In the genomic region with DNA sequence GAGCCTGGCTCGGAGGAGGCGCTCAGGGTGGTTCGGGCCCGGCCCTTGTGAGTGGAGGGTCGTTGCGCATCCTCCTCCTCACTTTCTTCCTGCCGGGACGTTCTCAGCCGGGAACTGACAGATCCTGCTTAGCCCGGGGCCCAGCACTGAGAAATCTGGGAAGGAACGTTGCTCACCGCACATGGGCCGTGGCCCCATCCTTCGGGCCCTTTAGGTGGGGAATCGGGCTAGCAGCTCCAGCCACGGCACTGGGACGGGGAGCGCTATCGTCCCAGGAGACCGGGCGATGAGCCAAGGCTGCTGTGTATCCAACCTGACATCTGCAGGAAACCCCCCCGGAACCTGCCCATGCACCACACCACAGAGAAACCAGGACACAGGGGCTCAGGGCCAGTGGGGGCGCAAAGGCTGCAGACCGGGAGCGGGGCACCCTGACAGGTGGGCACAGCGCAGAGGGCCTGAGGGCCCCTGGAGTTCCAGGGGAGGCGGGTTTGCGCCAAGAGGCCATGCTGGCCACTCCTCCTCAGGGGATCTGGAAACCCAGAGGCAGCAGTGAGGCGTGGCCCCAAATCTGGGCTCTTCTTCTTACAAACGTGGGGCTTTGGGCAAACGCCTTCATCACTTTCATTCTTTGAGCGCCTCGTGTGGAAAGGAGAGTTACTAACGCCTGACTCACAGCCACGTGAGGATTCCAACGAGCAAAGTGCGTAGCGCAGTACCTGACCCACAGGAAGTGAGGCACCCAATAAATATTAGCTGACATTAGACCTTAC, we compare ENCODE assay signal across 8 cellular contexts. TPM values are rescaled to one million over a fixed set of nuclear protein-coding genes. Genes with fewer than 3 reads are reported as not detected.
DNase-seq lines count a peak whose midpoint lies in the region; ATAC-seq lines count a peak whose summit lies in the region.

SH2D5 (minus strand) TSS at position 116 of the 773 bp plus-strand sequence. CDS start 4,659 bp downstream, outside the sequence.

- peak; percentile 71 for ATAC-seq in HG03097 (IDR thresholded peaks at IDR 0.05; ENCODE audit: low FRiP score, unreplicated experiment)

- intact Hi-C loops in activated CD4-positive, alpha-beta memory T cell treated with anti-CD3 and anti-CD28 coated beads for 36 hours (cut with micrococcal nuclease) = loop anchor here (2.0 to 5.0 kb wide), 3 partner anchors 36 to 70 kb away; partner anchors contain the start of genes DDOST and HP1BP3

- H3K36me3 Mint-ChIP-seq in activated CD4-positive, alpha-beta memory T cell treated with anti-CD3 and anti-CD28 coated beads for 36 hours = peaks cover 12% of the 10 kb centered on the region

- H3K27ac Mint-ChIP-seq in activated CD4-positive, alpha-beta memory T cell treated with anti-CD3 and anti-CD28 coated beads for 36 hours = no peak within 1 kb of the TSS

- H3K4me1 Mint-ChIP-seq in activated CD4-positive, alpha-beta memory T cell treated with anti-CD3 and anti-CD28 coated beads for 36 hours (ENCODE audit: low read depth) = peaks cover 21% of the 10 kb centered on the region

- DNase-seq in NCI-H2081 (lab: John Stamatoyannopoulos, UW) = peak; percentile 66 to 73
- no peak for DNase-seq in NCI-H2081 treated with DMSO at 0.1 percent for 48 hours (lab: John Stamatoyannopoulos, UW)
- peak; percentile 85 for DNase-seq in NCI-H69 (lab: John Stamatoyannopoulos, UW)
- peak; percentile 85 for DNase-seq in activated CD4-positive, alpha-beta memory T cell treated with anti-CD3 and anti-CD28 coated beads for 36 hours
- peak; percentile 57 for DNase-seq in effector CD4-positive, alpha-beta T cell
- DNase-seq in lung microvascular endothelial cell (ENCODE audit: low read depth in 2 of 2) = peak; percentile 87 to 94
- DNase-seq in stimulated activated CD4-positive, alpha-beta T cell treated with anti-CD3 and anti-CD28 coated beads, Interleukin-4, amount 100 ng/mL, for 48 hours (ENCODE audit: low read depth in 2 of 2) = peak; percentile 58 to 73

- no peaks in the 10 kb centered on the region for H3K9me3 Mint-ChIP-seq in activated CD4-positive, alpha-beta memory T cell treated with anti-CD3 and anti-CD28 coated beads for 36 hours

- peaks cover 19% of the 10 kb centered on the region for H3K27me3 Mint-ChIP-seq in activated CD4-positive, alpha-beta memory T cell treated with anti-CD3 and anti-CD28 coated beads for 36 hours

- H3K4me3 Mint-ChIP-seq in activated CD4-positive, alpha-beta memory T cell treated with anti-CD3 and anti-CD28 coated beads for 36 hours = peak within 1 kb of the TSS; percentile 74

- POLR2A ChIA-PET in activated CD4-positive, alpha-beta memory T cell treated with anti-CD3 and anti-CD28 coated beads for 36 hours (lab: Charles Lee) = interaction anchor here (1.5 kb wide), 1 partner anchor 15 kb away, joined by 3 read pairs; the partner anchor contains the start of gene KIF17

- CTCF ChIA-PET in activated CD4-positive, alpha-beta memory T cell treated with anti-CD3 and anti-CD28 coated beads for 36 hours (lab: Charles Lee) = interaction anchor here (0.6 to 3.3 kb wide), 2 partner anchors 36 to 462 kb away, joined by 3 to 21 read pairs; no protein-coding TSS in a partner anchor

RNA-seq across cellular contexts. Expression of gene SH2D5, which starts in this region (rescaled TPM):
- total RNA-seq in activated CD4-positive, alpha-beta memory T cell treated with anti-CD3 and anti-CD28 coated beads for 36 hours = under 1 TPM; 0.07 to 0.12 TPM
- total RNA-seq in lung microvascular endothelial cell = 0.20 and 0.44 TPM in 2 replicates

Comparison
In these comparisons a context has a peak if more than half of its experiments do, and no peak if none do; other contexts are left out.
1. Peak in DNase-seq in activated CD4-positive, alpha-beta memory T cell treated with anti-CD3 and anti-CD28 coated beads for 36 hours; RNA of the gene not detected or under 1 TPM.
2. Peak in DNase-seq in lung microvascular endothelial cell; RNA of the gene not detected or under 1 TPM.